ENCODE assay signal across 8 cellular contexts in genomic region chr16:81095953-81096714, GRCh38. TPM values are rescaled to one million over a fixed set of nuclear protein-coding genes. Genes with fewer than 3 reads are reported as not detected.
DNase-seq lines count a peak whose midpoint lies in the region; ATAC-seq and TF ChIP-seq lines count a peak whose summit lies in the region.

TSS of gene GCSH (minus strand) at chr16:81096395. CDS start at chr16:81096278, 117 bp downstream.

- DNase-seq in GM12865 (ENCODE audit: low read depth) (peak; percentile 99), NCI-H1436 (lab: John Stamatoyannopoulos, UW) (peak; percentile 98), T follicular helper cell (ENCODE audit: low read depth) (peak; percentile 98), adrenal gland (peak; percentile 99 to 100 (median 99)), heart left ventricle (peak; percentile 100), pons (ENCODE audit: low spot score) (peak; percentile 98), type B pancreatic cell (ENCODE audit: extremely low spot score, unreplicated experiment) (peak; percentile 98)

- peak within 1 kb of the TSS; percentile 84 for H3K27ac Mint-ChIP-seq in type B pancreatic cell

- H3K27me3 ChIP-seq in adrenal gland (no peaks in the 10 kb centered on the region), heart left ventricle (no peaks in the 10 kb centered on the region)

- peaks cover 10% of the 10 kb centered on the region for H3K4me1 Mint-ChIP-seq in type B pancreatic cell (ENCODE audit: unreplicated experiment)

- H3K27ac ChIP-seq in adrenal gland = peak within 1 kb of the TSS in 4 of 5 donors; percentile 46 to 83 (median 82)
- H3K27ac ChIP-seq in heart left ventricle = peak within 1 kb of the TSS; percentile 40 to 86 (median 71)

- TF ChIP-seq POLR2A in adrenal gland (IDR thresholded peaks at IDR 0.05) = no peak
- peak in 1 of 2 donors; percentile 48 for TF ChIP-seq POLR2A in heart left ventricle (IDR thresholded peaks at IDR 0.05)

- intact Hi-C loops in adrenal gland (cut with DNase I) = loop anchor here in 1 of 2 donors (10.0 kb wide), 1 partner anchor 61 kb away; the partner anchor contains the start of gene ATMIN
- intact Hi-C loops in heart left ventricle (cut with DNase I) = loop anchor here in 4 of 10 donors (1.0 to 10.0 kb wide), 4 partner anchors 19 to 219 kb away; partner anchors contain the start of genes C16orf46 (in 3 of the 4), ATMIN (in 2 of the 4) and GAN (in 1 of the 4)

- ATAC-seq in HG02798 (IDR thresholded peaks at IDR 0.05; ENCODE audit: poor library complexity, unreplicated experiment) = peak; percentile 99
- ATAC-seq in heart left ventricle = peak; percentile 99 to 100 (median 100)

- peaks cover 5% of the 10 kb centered on the region for H3K9me3 Mint-ChIP-seq in type B pancreatic cell

- WGBS in adrenal gland, 4 donors = 0 to 4% (median 1%) methylated on average over 8 to 74 of the region's 83 CpGs
- WGBS in heart left ventricle, 4 donors = 0 to 4% (median 2%) methylated on average over 30 to 77 of the region's 83 CpGs

- H3K4me3 Mint-ChIP-seq in type B pancreatic cell = peak within 1 kb of the TSS; percentile 86

- no peaks in the 10 kb centered on the region for H3K27me3 Mint-ChIP-seq in type B pancreatic cell

- no peak for TF ChIP-seq CTCF in GM12865 (IDR thresholded peaks at IDR 0.05; ENCODE audit: insufficient read depth, low read depth, low read length, missing control alignments)
- TF ChIP-seq CTCF in adrenal gland (IDR thresholded peaks at IDR 0.05) = no peak
- TF ChIP-seq CTCF in heart left ventricle (IDR thresholded peaks at IDR 0.05) = no peak
- no peak for TF ChIP-seq CTCF in type B pancreatic cell (conservative IDR thresholded peaks at IDR 0.05)

- H3K4me1 ChIP-seq in adrenal gland (replicated peaks in 1 of 2) = peaks cover 4% of the 10 kb centered on the region in 2 donors
- H3K4me1 ChIP-seq in heart left ventricle = peaks cover 0 to 14% (median 2%) of the 10 kb centered on the region in 12 donors

- peak within 1 kb of the TSS; percentile 66 for H3K4me3 ChIP-seq in GM12865 (ENCODE audit: low read depth, low read length)
- peak within 1 kb of the TSS; percentile 3 to 65 (median 40) for H3K4me3 ChIP-seq in adrenal gland
- peak within 1 kb of the TSS; percentile 50 to 97 (median 78) for H3K4me3 ChIP-seq in heart left ventricle

- peaks cover 8% of the 10 kb centered on the region for H3K36me3 Mint-ChIP-seq in type B pancreatic cell

- H3K9me3 ChIP-seq in adrenal gland (replicated peaks in 1 of 3) (no peaks in the 10 kb centered on the region), heart left ventricle (no peaks in the 10 kb centered on the region)

- H3K36me3 ChIP-seq in adrenal gland (replicated peaks in 1 of 2) (no peaks in the 10 kb centered on the region), heart left ventricle (no peaks in the 10 kb centered on the region)

RNA-seq across cellular contexts. Expression of gene GCSH, which starts in this region (rescaled TPM):
- total RNA-seq in adrenal gland (10 to 100 TPM; 10.3 to 32.2 (median 23.7) TPM), heart left ventricle (10 to 100 TPM; 22.3 to 51.2 (median 40.1) TPM), type B pancreatic cell (ENCODE audit: low replicate concordance) (39.6 and 50.8 TPM in 2 replicates)
- polyA plus RNA-seq in adrenal gland (10 to 100 TPM; 13.4 to 80.1 (median 25.6) TPM), heart left ventricle (10 to 100 TPM; 38.5 to 47.7 TPM)

Comparison
In these comparisons a context has a peak if more than half of its experiments do, and no peak if none do; other contexts are left out.
1. Peak in every context shown above with its lines: DNase-seq, ATAC-seq, H3K4me3 ChIP-seq and H3K27ac ChIP-seq.